In the genomic region with DNA sequence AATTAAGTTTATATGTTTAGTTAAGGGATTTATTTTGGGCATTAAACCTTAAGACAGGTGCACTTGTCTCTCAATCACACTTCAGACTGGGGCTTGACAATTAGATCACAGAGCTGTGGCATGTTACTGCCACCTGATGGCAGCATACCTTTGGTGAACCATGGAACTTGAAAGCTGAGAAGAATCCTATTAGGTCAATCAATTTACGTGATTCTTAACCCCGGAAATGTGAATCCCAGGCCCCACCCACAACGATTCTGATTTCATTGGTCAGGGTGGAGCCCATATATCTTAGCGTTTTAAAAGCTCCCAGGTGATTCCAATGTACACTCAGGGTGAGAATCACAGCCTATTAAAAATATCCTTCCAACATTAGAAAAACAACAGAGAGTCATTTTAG, we compare ENCODE assay signal across 8 cellular contexts.
DNase-seq lines count a peak whose midpoint lies in the region; ATAC-seq and TF ChIP-seq lines count a peak whose summit lies in the region.

No MANE protein-coding gene starts in this region.

- H3K36me3 Mint-ChIP-seq in endodermal cell (ENCODE audit: low read depth): no peaks in the 10 kb centered on the region
- H3K36me3 Mint-ChIP-seq in naive thymus-derived CD8-positive, alpha-beta T cell: no peaks in the 10 kb centered on the region
- H3K36me3 Mint-ChIP-seq in activated T-helper 1 cell treated with anti-CD3 and anti-CD28 coated beads, Interleukin-12 subunit alpha, Interleukin-12 subunit beta, Interleukin-2, Interleukin-4 antibody, amounts not matched to agents 30 ng/mL and 10 ng/mL and 1 ng/mL, durations not matched to agents 14 hours and 24 hours and 36 hours (ENCODE audit: low read depth): no peaks in the 10 kb centered on the region

- no peak overlapping the region for H3K4me3 Mint-ChIP-seq in endodermal cell
- no peak overlapping the region for H3K4me3 Mint-ChIP-seq in naive thymus-derived CD8-positive, alpha-beta T cell
- H3K4me3 Mint-ChIP-seq in activated T-helper 1 cell treated with anti-CD3 and anti-CD28 coated beads, Interleukin-12 subunit alpha, Interleukin-12 subunit beta, Interleukin-2, Interleukin-4 antibody, amounts not matched to agents 30 ng/mL and 10 ng/mL and 1 ng/mL, durations not matched to agents 14 hours and 24 hours and 36 hours: no peak overlapping the region

- 9 to 12% methylated on average over 3 to 4 of the region's 4 CpGs for WGBS in endodermal cell (ENCODE audit: insufficient coverage in 1 of 2, insufficient read length in 1 of 2), 2 experiments

- peaks cover 9% of the 10 kb centered on the region for H3K27me3 Mint-ChIP-seq in endodermal cell (ENCODE audit: insufficient read depth)
- peaks cover 10 to 43% (median 17%) of the 10 kb centered on the region in 5 donors for H3K27me3 Mint-ChIP-seq in naive thymus-derived CD8-positive, alpha-beta T cell
- H3K27me3 Mint-ChIP-seq in activated T-helper 1 cell treated with anti-CD3 and anti-CD28 coated beads, Interleukin-12 subunit alpha, Interleukin-12 subunit beta, Interleukin-2, Interleukin-4 antibody, amounts not matched to agents 30 ng/mL and 10 ng/mL and 1 ng/mL, durations not matched to agents 14 hours and 24 hours and 36 hours (ENCODE audit: insufficient read depth): peaks cover 6% of the 10 kb centered on the region

- no peak overlapping the region for H3K9ac ChIP-seq in endodermal cell (ENCODE audit: extremely low read depth, low read length, poor library complexity, severe bottlenecking)

- no peak overlapping the region for H3K27ac Mint-ChIP-seq in endodermal cell
- no peak overlapping the region for H3K27ac Mint-ChIP-seq in naive thymus-derived CD8-positive, alpha-beta T cell
- H3K27ac Mint-ChIP-seq in activated T-helper 1 cell treated with anti-CD3 and anti-CD28 coated beads, Interleukin-12 subunit alpha, Interleukin-12 subunit beta, Interleukin-2, Interleukin-4 antibody, amounts not matched to agents 30 ng/mL and 10 ng/mL and 1 ng/mL, durations not matched to agents 14 hours and 24 hours and 36 hours: no peak overlapping the region

- DNase-seq in activated CD4-positive, alpha-beta T cell treated with anti-CD3 and anti-CD28 coated beads for 24 hours (ENCODE audit: low read depth in 2 of 2): peak; percentile 9 to 15
- DNase-seq in activated CD4-positive, alpha-beta T cell treated with anti-CD3 and anti-CD28 coated beads for 1 hour: no peak
- peak; percentile 43 for DNase-seq in MV-4-11 (lab: John Stamatoyannopoulos, UW)
- peak; percentile 75 for DNase-seq in WERI-Rb-1
- DNase-seq in endodermal cell: peak; percentile 81
- DNase-seq in naive thymus-derived CD8-positive, alpha-beta T cell: peak in 7 of 10 donors; percentile 6 to 36 (median 26)
- DNase-seq in activated T-helper 1 cell treated with anti-CD3 and anti-CD28 coated beads, Interleukin-12 subunit alpha, Interleukin-12 subunit beta, Interleukin-2, Interleukin-4 antibody, amounts not matched to agents 30 ng/mL and 10 ng/mL and 1 ng/mL, durations not matched to agents 14 hours and 24 hours and 36 hours (ENCODE audit: low spot score): no peak

- peak; percentile 77 for TF ChIP-seq CTCF in WERI-Rb-1 (IDR thresholded peaks at IDR 0.05; ENCODE audit: low read depth, low read length)
- peak; percentile 84 for TF ChIP-seq CTCF in endodermal cell (conservative IDR thresholded peaks at IDR 0.05)

- H3K36me3 ChIP-seq in WERI-Rb-1 (no peaks in the 10 kb centered on the region), endodermal cell (ENCODE audit: control insufficient read depth, insufficient read depth, low read length) (no peaks in the 10 kb centered on the region)

- POLR2A ChIA-PET in naive thymus-derived CD8-positive, alpha-beta T cell (lab: Charles Lee): interaction anchor here (0.5 kb wide), 1 partner anchor 344 kb away, joined by 6 read pairs; no protein-coding TSS in a partner anchor

- no peaks in the 10 kb centered on the region for H3K4me1 ChIP-seq in endodermal cell (ENCODE audit: control insufficient read depth, insufficient read depth, low read length)

- H3K4me3 ChIP-seq in WERI-Rb-1 (ENCODE audit: low read depth, low read length) (no peak overlapping the region; the same call in 1 of the 2 replicates), endodermal cell (ENCODE audit: low read length) (no peak overlapping the region)

- H3K4me1 Mint-ChIP-seq in endodermal cell: no peaks in the 10 kb centered on the region
- H3K4me1 Mint-ChIP-seq in naive thymus-derived CD8-positive, alpha-beta T cell: peaks cover 0 to 2% (median 0%) of the 10 kb centered on the region in 4 donors
- H3K4me1 Mint-ChIP-seq in activated T-helper 1 cell treated with anti-CD3 and anti-CD28 coated beads, Interleukin-12 subunit alpha, Interleukin-12 subunit beta, Interleukin-2, Interleukin-4 antibody, amounts not matched to agents 30 ng/mL and 10 ng/mL and 1 ng/mL, durations not matched to agents 14 hours and 24 hours and 36 hours (ENCODE audit: low read depth): no peaks in the 10 kb centered on the region

- H3K9me3 ChIP-seq in WERI-Rb-1 (ENCODE audit: severe bottlenecking): peaks cover 6% of the 10 kb centered on the region
- H3K9me3 ChIP-seq in endodermal cell (ENCODE audit: control insufficient read depth, low read length): no peaks in the 10 kb centered on the region

- H3K27me3 ChIP-seq in WERI-Rb-1 (ENCODE audit: insufficient read depth, low read depth, severe bottlenecking) (no peaks in the 10 kb centered on the region), endodermal cell (ENCODE audit: control insufficient read depth, insufficient read depth, low read length, poor library complexity, severe bottlenecking) (peaks cover 7% of the 10 kb centered on the region)

- ATAC-seq in naive thymus-derived CD8-positive, alpha-beta T cell: peak; percentile 44 to 54
- ATAC-seq in HG02623 (IDR thresholded peaks at IDR 0.05; ENCODE audit: unreplicated experiment): no peak

- H3K9me3 Mint-ChIP-seq in endodermal cell: no peaks in the 10 kb centered on the region
- no peaks in the 10 kb centered on the region for H3K9me3 Mint-ChIP-seq in naive thymus-derived CD8-positive, alpha-beta T cell
- H3K9me3 Mint-ChIP-seq in activated T-helper 1 cell treated with anti-CD3 and anti-CD28 coated beads, Interleukin-12 subunit alpha, Interleukin-12 subunit beta, Interleukin-2, Interleukin-4 antibody, amounts not matched to agents 30 ng/mL and 10 ng/mL and 1 ng/mL, durations not matched to agents 14 hours and 24 hours and 36 hours: no peaks in the 10 kb centered on the region

- H3K27ac ChIP-seq in WERI-Rb-1 (no peak overlapping the region), endodermal cell (ENCODE audit: low read depth, low read length) (no peak overlapping the region)

- intact Hi-C loops in activated T-helper 1 cell treated with anti-CD3 and anti-CD28 coated beads, Interleukin-12 subunit alpha, Interleukin-12 subunit beta, Interleukin-2, Interleukin-4 antibody, amounts not matched to agents 30 ng/mL and 10 ng/mL and 1 ng/mL, durations not matched to agents 14 hours and 24 hours and 36 hours (cut with micrococcal nuclease): loop anchor here (1.0 kb wide), 1 partner anchor 98 kb away; no protein-coding TSS in a partner anchor

Comparison
In these comparisons a context has a peak if more than half of its experiments do, and no peak if none do; other contexts are left out.
1. DNase-seq: peak in activated CD4-positive, alpha-beta T cell treated with anti-CD3 and anti-CD28 coated beads for 24 hours (2 of 2), MV-4-11 (single experiment), WERI-Rb-1 (single experiment), endodermal cell (single experiment) and naive thymus-derived CD8-positive, alpha-beta T cell (7 of 10); none in activated CD4-positive, alpha-beta T cell treated with anti-CD3 and anti-CD28 coated beads for 1 hour (single experiment) and activated T-helper 1 cell treated with anti-CD3 and anti-CD28 coated beads, Interleukin-12 subunit alpha, Interleukin-12 subunit beta, Interleukin-2, Interleukin-4 antibody, amounts not matched to agents 30 ng/mL and 10 ng/mL and 1 ng/mL, durations not matched to agents 14 hours and 24 hours and 36 hours (single experiment).